Comparison of ENCODE assay signal across 33 cellular contexts in the genomic region with DNA sequence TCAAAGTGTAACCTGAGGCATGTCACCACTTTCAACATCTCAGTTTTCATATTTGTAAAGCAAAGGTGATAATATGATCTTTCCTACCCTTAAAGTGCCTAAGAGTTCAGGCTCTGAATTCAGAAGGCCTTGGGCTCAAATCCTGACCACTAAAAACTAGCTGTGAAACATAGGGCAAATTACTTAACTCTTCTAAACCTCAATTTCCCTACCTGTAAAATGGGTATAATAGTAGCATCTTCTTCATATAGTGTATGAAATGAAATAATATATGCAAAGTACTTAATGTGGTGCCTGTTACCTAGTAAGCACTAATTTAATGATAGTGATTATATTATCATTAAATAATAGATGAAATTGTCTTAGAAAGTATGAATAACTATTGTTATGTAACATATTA.
"Had no signal": no experiment of that assay in that cellular context is flagged by ENCODE, and none has a peak within 500 bp of the region (broad histone marks: within the 10 kb centered on the region; RNA-seq: fewer than 3 reads in every experiment).

No MANE protein-coding gene starts in this region.

- FAIRE-seq: astrocyte, bronchial epithelial cell had no signal

- ATAC-seq: activated naive CD4-positive, alpha-beta T cell treated with anti-CD3 and anti-CD28 coated beads, Interleukin-2, amount 50 U/mL, for 72 hours; activated naive CD8-positive, alpha-beta T cell treated with anti-CD3 and anti-CD28 coated beads, Interleukin-2, amount 50 U/mL, for 24 hours; activated T-cell treated with anti-CD3 and anti-CD28 coated beads, Interleukin-2, amount 50 U/mL, for 4 hours; activated T-cell treated with anti-CD3 and anti-CD28 coated beads, Interleukin-2, amount 50 U/mL, for 72 hours; activated T-helper 17 cell treated with anti-CD3 and anti-CD28 coated beads, Interleukin-2, amount 50 U/mL, for 72 hours; body of pancreas had no signal

- H3K4me1 ChIP-seq: adrenal gland, ascending aorta, body of pancreas, breast epithelium had no signal

- H3K36me3 ChIP-seq: adrenal gland, ascending aorta, brain microvascular endothelial cell, breast epithelium, cardiac muscle cell had no signal

- H3K27ac ChIP-seq: adrenal gland, ascending aorta, body of pancreas, brain microvascular endothelial cell, breast epithelium, cardiac muscle cell had no signal

- H3K9me3 ChIP-seq: adrenal gland, ascending aorta, body of pancreas, breast epithelium had no signal

- H3K4me3 ChIP-seq: adrenal gland, ascending aorta, body of pancreas, breast epithelium, cardiac muscle cell had no signal

- H3K27me3 ChIP-seq: ascending aorta, body of pancreas, brain microvascular endothelial cell, cardiac muscle cell had no signal

- DNase-seq: activated effector memory CD4-positive, alpha-beta T cell treated with anti-CD3 and anti-CD28 coated beads, Interleukin-2, amount 50 U/mL, for 16 hours; activated effector memory CD4-positive, alpha-beta T cell treated with Interleukin-2 at 50 U/mL for 16 hours; activated gamma-delta T cell; activated gamma-delta T cell treated with Interleukin-2 at 50 U/mL for 16 hours; activated naive CD4-positive, alpha-beta T cell; activated naive CD4-positive, alpha-beta T cell treated with anti-CD3 and anti-CD28 coated beads for 36 hours; activated naive CD4-positive, alpha-beta T cell treated with anti-CD3 and anti-CD28 coated beads, Interleukin-2, amount 10 ng/mL, durations not matched to agents 7 days and 5 days; activated naive CD4-positive, alpha-beta T cell treated with anti-CD3 and anti-CD28 coated beads, Interleukin-2, amount 50 U/mL, for 16 hours; activated naive CD4-positive, alpha-beta T cell treated with Interleukin-2 at 50 U/mL for 16 hours; activated naive CD8-positive, alpha-beta T cell treated with anti-CD3 and anti-CD28 coated beads for 36 hours; activated naive CD8-positive, alpha-beta T cell treated with anti-CD3 and anti-CD28 coated beads, Interleukin-2, amount 10 ng/mL, durations not matched to agents 7 days and 5 days; activated naive CD8-positive, alpha-beta T cell treated with anti-CD3 and anti-CD28 coated beads, Interleukin-2, amount 50 U/mL, for 24 hours; activated T-cell treated with anti-CD3 and anti-CD28 coated beads, Interleukin-2, amount 50 U/mL, for 24 hours; activated T-cell treated with anti-CD3 and anti-CD28 coated beads, Interleukin-2, amount 50 U/mL, for 4 hours; activated T-cell treated with anti-CD3 and anti-CD28 coated beads, Interleukin-2, amount 50 U/mL, for 48 hours; activated T-cell treated with anti-CD3 and anti-CD28 coated beads, Interleukin-2, amount 50 U/mL, for 72 hours; adrenal gland; amniotic stem cell; amygdala; anterior cingulate cortex; aorta; body of pancreas; brain microvascular endothelial cell; caudate nucleus; central memory CD4-positive, alpha-beta T cell; cerebellar nuclear complex had no signal
